1 cellular context compared by ENCODE assay signal in the genomic region with DNA sequence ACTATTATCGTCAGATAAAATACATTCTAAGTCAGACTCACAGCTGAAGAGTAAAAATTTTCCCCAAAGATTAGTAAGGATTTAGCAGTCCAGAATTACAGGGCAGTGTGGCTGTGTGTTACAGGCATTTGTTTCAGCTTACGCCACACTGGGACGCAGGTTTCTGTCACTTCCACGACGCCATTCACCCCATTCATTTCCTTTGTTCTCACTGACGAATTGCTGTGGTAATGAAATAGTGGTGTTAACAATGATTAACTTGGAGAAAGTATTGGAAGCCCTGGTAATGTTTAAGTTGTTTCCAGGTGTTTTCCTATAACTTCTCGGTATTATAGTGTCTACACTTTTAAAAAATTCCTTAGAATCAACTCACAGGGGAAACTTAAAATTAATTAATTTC.
TF ChIP-seq lines count a peak whose summit lies in the region.

No MANE protein-coding gene starts in this region.

TF ChIP-seq in H1, 55 proteins besides CTCF, POLR2A, EP300 and RAD21:
- TF ChIP-seq, protein P1, sequence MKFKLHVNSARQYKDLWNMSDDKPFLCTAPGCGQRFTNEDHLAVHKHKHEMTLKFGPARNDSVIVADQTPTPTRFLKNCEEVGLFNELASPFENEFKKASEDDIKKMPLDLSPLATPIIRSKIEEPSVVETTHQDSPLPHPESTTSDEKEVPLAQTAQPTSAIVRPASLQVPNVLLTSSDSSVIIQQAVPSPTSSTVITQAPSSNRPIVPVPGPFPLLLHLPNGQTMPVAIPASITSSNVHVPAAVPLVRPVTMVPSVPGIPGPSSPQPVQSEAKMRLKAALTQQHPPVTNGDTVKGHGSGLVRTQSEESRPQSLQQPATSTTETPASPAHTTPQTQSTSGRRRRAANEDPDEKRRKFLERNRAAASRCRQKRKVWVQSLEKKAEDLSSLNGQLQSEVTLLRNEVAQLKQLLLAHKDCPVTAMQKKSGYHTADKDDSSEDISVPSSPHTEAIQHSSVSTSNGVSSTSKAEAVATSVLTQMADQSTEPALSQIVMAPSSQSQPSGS (IDR thresholded peaks at IDR 0.05; ENCODE audit: low read length): no peak
- TF ChIP-seq, protein P2, sequence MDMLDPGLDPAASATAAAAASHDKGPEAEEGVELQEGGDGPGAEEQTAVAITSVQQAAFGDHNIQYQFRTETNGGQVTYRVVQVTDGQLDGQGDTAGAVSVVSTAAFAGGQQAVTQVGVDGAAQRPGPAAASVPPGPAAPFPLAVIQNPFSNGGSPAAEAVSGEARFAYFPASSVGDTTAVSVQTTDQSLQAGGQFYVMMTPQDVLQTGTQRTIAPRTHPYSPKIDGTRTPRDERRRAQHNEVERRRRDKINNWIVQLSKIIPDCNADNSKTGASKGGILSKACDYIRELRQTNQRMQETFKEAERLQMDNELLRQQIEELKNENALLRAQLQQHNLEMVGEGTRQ (IDR thresholded peaks at IDR 0.05; ENCODE audit: low read length): no peak
- TF ChIP-seq NANOG (IDR thresholded peaks at IDR 0.05; ENCODE audit: insufficient read depth, low read depth, low read length, poor library complexity, severe bottlenecking) (no peak), SP2 (IDR thresholded peaks at IDR 0.05; ENCODE audit: low read length) (no peak), JUND (IDR thresholded peaks at IDR 0.05; ENCODE audit: low read length) (no peak), HDAC2 (IDR thresholded peaks at IDR 0.05; ENCODE audit: borderline replicate concordance in 1 of 2, low read depth in 2 of 2, low read length in 2 of 2) (no peak), TAF7 (optimal IDR thresholded peaks at IDR 0.05; ENCODE audit: borderline replicate concordance, low read depth, low read length) (no peak), RXRA (IDR thresholded peaks at IDR 0.05; ENCODE audit: insufficient read depth, low read depth, low read length) (no peak), KDM4A (IDR thresholded peaks at IDR 0.05; ENCODE audit: low read depth, low read length, severe bottlenecking) (no peak), CHD1 (IDR thresholded peaks at IDR 0.05; ENCODE audit: low read depth, low read length) (no peak), HDAC6 (IDR thresholded peaks at IDR 0.05; ENCODE audit: low read depth, low read length) (no peak), EGR1 (IDR thresholded peaks at IDR 0.05; ENCODE audit: borderline replicate concordance, low read depth, low read length) (no peak), KDM5A (IDR thresholded peaks at IDR 0.05; ENCODE audit: low read length) (no peak)
TF ChIP-seq in H1: peak in this region for 0.
